In genomic region chr11:77244277-77245014, GRCh38 we compare ENCODE assay signal across 13 cellular contexts. TPM values are rescaled to one million over a fixed set of nuclear protein-coding genes. Genes with fewer than 3 reads are reported as not detected.
DNase-seq lines count a peak whose midpoint lies in the region; ATAC-seq and TF ChIP-seq lines count a peak whose summit lies in the region.
"Had no signal": no experiment of that assay in that cellular context is flagged by ENCODE, and none has a peak within 500 bp of the region (broad histone marks: within the 10 kb centered on the region; RNA-seq: fewer than 3 reads in every experiment).

No MANE protein-coding gene starts in this region.

- peaks cover 4% of the 10 kb centered on the region for H3K27me3 Mint-ChIP-seq in activated CD8-positive, alpha-beta T cell treated with anti-CD3 and anti-CD28 coated beads for 36 hours
- no peaks in the 10 kb centered on the region for H3K27me3 Mint-ChIP-seq in activated CD8-positive, alpha-beta T cell treated with anti-CD3 and anti-CD28 coated beads, Interleukin-2, amount 10 ng/mL, durations not matched to agents 7 days and 5 days (ENCODE audit: low read depth)
- H3K27me3 Mint-ChIP-seq in CD14-positive monocyte (ENCODE audit: low read depth in 3 of 3): peaks cover 0 to 3% (median 1%) of the 10 kb centered on the region in 3 donors
- H3K27me3 Mint-ChIP-seq in natural killer cell treated with Interleukin-12 subunit alpha and Interleukin-12 subunit beta and Interleukin-15 and Interleukin-18, amount 100 ng/mL, for 72 hours: peaks cover 2 to 9% of the 10 kb centered on the region in 2 donors
- H3K27me3 Mint-ChIP-seq: activated B cell treated with CpG ODN at 0.5 μM for 24 hours had no signal

- peak overlapping the region; percentile 55 to 87 (median 79) for H3K27ac ChIP-seq in stomach
- H3K27ac ChIP-seq: ascending aorta, ovary had no signal

- H3K4me3 ChIP-seq in stomach: no peak overlapping the region
- H3K4me3 ChIP-seq: ascending aorta, ovary had no signal

- H3K9me3 ChIP-seq in stomach: no peaks in the 10 kb centered on the region
- H3K9me3 ChIP-seq: ascending aorta, ovary had no signal

- peak; percentile 74 for ATAC-seq in activated CD8-positive, alpha-beta T cell treated with anti-CD3 and anti-CD28 coated beads for 36 hours
- no peak for ATAC-seq in activated CD8-positive, alpha-beta T cell treated with anti-CD3 and anti-CD28 coated beads, Interleukin-2, amount 10 ng/mL, durations not matched to agents 7 days and 5 days
- peak; percentile 92 for ATAC-seq in SK-N-SH treated with all-trans-retinoic acid at 6 μM for 48 hours
- ATAC-seq in natural killer cell treated with Interleukin-12 subunit alpha and Interleukin-12 subunit beta and Interleukin-15 and Interleukin-18, amount 100 ng/mL, for 72 hours: no peak

- H3K4me1 Mint-ChIP-seq in activated CD8-positive, alpha-beta T cell treated with anti-CD3 and anti-CD28 coated beads for 36 hours (ENCODE audit: low read depth): peaks cover 7% of the 10 kb centered on the region
- no peaks in the 10 kb centered on the region for H3K4me1 Mint-ChIP-seq in activated CD8-positive, alpha-beta T cell treated with anti-CD3 and anti-CD28 coated beads, Interleukin-2, amount 10 ng/mL, durations not matched to agents 7 days and 5 days (ENCODE audit: low read depth)
- H3K4me1 Mint-ChIP-seq in CD14-positive monocyte: peaks cover 2% of the 10 kb centered on the region
- H3K4me1 Mint-ChIP-seq in natural killer cell treated with Interleukin-12 subunit alpha and Interleukin-12 subunit beta and Interleukin-15 and Interleukin-18, amount 100 ng/mL, for 72 hours (ENCODE audit: low read depth in 2 of 2): peaks cover 0 to 6% of the 10 kb centered on the region in 2 donors
- H3K4me1 Mint-ChIP-seq: activated B cell treated with CpG ODN at 0.5 μM for 24 hours had no signal

- H3K4me1 ChIP-seq in stomach: peaks cover 0 to 15% (median 11%) of the 10 kb centered on the region in 4 donors
- H3K4me1 ChIP-seq: ascending aorta had no signal

- DNase-seq in activated CD8-positive, alpha-beta T cell treated with anti-CD3 and anti-CD28 coated beads for 36 hours: no peak
- DNase-seq in activated CD8-positive, alpha-beta T cell treated with anti-CD3 and anti-CD28 coated beads, Interleukin-2, amount 10 ng/mL, durations not matched to agents 7 days and 5 days: no peak
- DNase-seq in fibroblast of the conjunctiva (ENCODE audit: low read depth) (peak; percentile 41), stomach (no peak), CD14-positive monocyte (ENCODE audit: low spot score) (no peak), GF-D8 (lab: John Stamatoyannopoulos, UW) (no peak)
- no peak for DNase-seq in natural killer cell treated with Interleukin-12 subunit alpha and Interleukin-12 subunit beta and Interleukin-15 and Interleukin-18, amount 100 ng/mL, for 72 hours (ENCODE audit: low spot score)
- DNase-seq: activated B cell treated with CpG ODN at 0.5 μM for 24 hours, C1 segment of cervical spinal cord, ovary had no signal

- no peak for TF ChIP-seq CTCF in activated CD8-positive, alpha-beta T cell treated with anti-CD3 and anti-CD28 coated beads for 36 hours (IDR thresholded peaks at IDR 0.05)
- no peak for TF ChIP-seq CTCF in stomach (IDR thresholded peaks at IDR 0.05)
- TF ChIP-seq CTCF in CD14-positive monocyte (IDR thresholded peaks at IDR 0.05): no peak

- CTCF ChIA-PET in activated CD8-positive, alpha-beta T cell treated with anti-CD3 and anti-CD28 coated beads for 36 hours (lab: Charles Lee): no interaction called here
- CTCF ChIA-PET in activated CD8-positive, alpha-beta T cell treated with anti-CD3 and anti-CD28 coated beads, Interleukin-2, amount 10 ng/mL, durations not matched to agents 7 days and 5 days (lab: Charles Lee): interaction anchor here (1.4 kb wide), 1 partner anchor 303 kb away, joined by 3 read pairs; no protein-coding TSS in a partner anchor

- no peaks in the 10 kb centered on the region for H3K27me3 ChIP-seq in stomach
- H3K27me3 ChIP-seq: ascending aorta, ovary had no signal

- H3K36me3 ChIP-seq in stomach: no peaks in the 10 kb centered on the region
- H3K36me3 ChIP-seq: ascending aorta, ovary had no signal

- TF ChIP-seq POLR2A in stomach (IDR thresholded peaks at IDR 0.05): no peak

- no peaks in the 10 kb centered on the region for H3K36me3 Mint-ChIP-seq in activated CD8-positive, alpha-beta T cell treated with anti-CD3 and anti-CD28 coated beads for 36 hours (ENCODE audit: low read depth)
- no peaks in the 10 kb centered on the region for H3K36me3 Mint-ChIP-seq in activated CD8-positive, alpha-beta T cell treated with anti-CD3 and anti-CD28 coated beads, Interleukin-2, amount 10 ng/mL, durations not matched to agents 7 days and 5 days (ENCODE audit: low read depth)
- H3K36me3 Mint-ChIP-seq in CD14-positive monocyte: no peaks in the 10 kb centered on the region
- no peaks in the 10 kb centered on the region for H3K36me3 Mint-ChIP-seq in natural killer cell treated with Interleukin-12 subunit alpha and Interleukin-12 subunit beta and Interleukin-15 and Interleukin-18, amount 100 ng/mL, for 72 hours

- 75 to 84% (median 82%) methylated on average over 7 of the region's 7 CpGs for WGBS in stomach, 5 donors

- POLR2A ChIA-PET in activated CD8-positive, alpha-beta T cell treated with anti-CD3 and anti-CD28 coated beads for 36 hours (lab: Charles Lee): no interaction called here
- POLR2A ChIA-PET in activated CD8-positive, alpha-beta T cell treated with anti-CD3 and anti-CD28 coated beads, Interleukin-2, amount 10 ng/mL, durations not matched to agents 7 days and 5 days (lab: Charles Lee): no interaction called here

- H3K27ac Mint-ChIP-seq in activated CD8-positive, alpha-beta T cell treated with anti-CD3 and anti-CD28 coated beads for 36 hours: peak overlapping the region; percentile 77
- no peak overlapping the region for H3K27ac Mint-ChIP-seq in activated CD8-positive, alpha-beta T cell treated with anti-CD3 and anti-CD28 coated beads, Interleukin-2, amount 10 ng/mL, durations not matched to agents 7 days and 5 days
- H3K27ac Mint-ChIP-seq in CD14-positive monocyte: no peak overlapping the region
- peak overlapping the region in 1 of 2 donors; percentile 70 for H3K27ac Mint-ChIP-seq in natural killer cell treated with Interleukin-12 subunit alpha and Interleukin-12 subunit beta and Interleukin-15 and Interleukin-18, amount 100 ng/mL, for 72 hours
- H3K27ac Mint-ChIP-seq: activated B cell treated with CpG ODN at 0.5 μM for 24 hours had no signal

- no peak overlapping the region for H3K4me3 Mint-ChIP-seq in activated CD8-positive, alpha-beta T cell treated with anti-CD3 and anti-CD28 coated beads for 36 hours
- H3K4me3 Mint-ChIP-seq in activated CD8-positive, alpha-beta T cell treated with anti-CD3 and anti-CD28 coated beads, Interleukin-2, amount 10 ng/mL, durations not matched to agents 7 days and 5 days: no peak overlapping the region
- no peak overlapping the region for H3K4me3 Mint-ChIP-seq in CD14-positive monocyte
- H3K4me3 Mint-ChIP-seq in natural killer cell treated with Interleukin-12 subunit alpha and Interleukin-12 subunit beta and Interleukin-15 and Interleukin-18, amount 100 ng/mL, for 72 hours: no peak overlapping the region
- H3K4me3 Mint-ChIP-seq: activated B cell treated with CpG ODN at 0.5 μM for 24 hours had no signal

- peaks cover 2% of the 10 kb centered on the region for H3K9me3 Mint-ChIP-seq in activated CD8-positive, alpha-beta T cell treated with anti-CD3 and anti-CD28 coated beads for 36 hours
- no peaks in the 10 kb centered on the region for H3K9me3 Mint-ChIP-seq in activated CD8-positive, alpha-beta T cell treated with anti-CD3 and anti-CD28 coated beads, Interleukin-2, amount 10 ng/mL, durations not matched to agents 7 days and 5 days (ENCODE audit: insufficient read depth)
- peaks cover 0 to 4% (median 2%) of the 10 kb centered on the region in 7 donors for H3K9me3 Mint-ChIP-seq in CD14-positive monocyte
- no peaks in the 10 kb centered on the region for H3K9me3 Mint-ChIP-seq in natural killer cell treated with Interleukin-12 subunit alpha and Interleukin-12 subunit beta and Interleukin-15 and Interleukin-18, amount 100 ng/mL, for 72 hours

- TF ChIP-seq EP300 in stomach (IDR thresholded peaks at IDR 0.05): no peak

- intact Hi-C loops in activated CD8-positive, alpha-beta T cell treated with anti-CD3 and anti-CD28 coated beads for 36 hours (cut with micrococcal nuclease): no loop called here
- intact Hi-C loops in stomach (cut with DNase I; ENCODE audit: low total_unique reads): no loop called here
- intact Hi-C loops in CD14-positive monocyte (cut with micrococcal nuclease): no loop called here

TF ChIP-seq in SK-N-SH treated with all-trans-retinoic acid at 6 μM for 48 hours, 23 proteins besides CTCF, POLR2A, EP300 and RAD21 (continues in another document):
- TF ChIP-seq RARB (CRISPR knock-in tag; IDR thresholded peaks at IDR 0.05) (no peak), ARNTL (CRISPR knock-in tag; IDR thresholded peaks at IDR 0.05; ENCODE audit: borderline replicate concordance, low read depth) (no peak), ZFP30 (CRISPR knock-in tag; IDR thresholded peaks at IDR 0.05) (no peak), ISL1 (CRISPR knock-in tag; IDR thresholded peaks at IDR 0.05) (peak; percentile 91), ZNF70 (CRISPR knock-in tag; IDR thresholded peaks at IDR 0.05) (no peak), ZNF8 (CRISPR knock-in tag; IDR thresholded peaks at IDR 0.05) (no peak), CREB5 (CRISPR knock-in tag; IDR thresholded peaks at IDR 0.05; ENCODE audit: low read depth) (no peak), BACH2 (CRISPR knock-in tag; IDR thresholded peaks at IDR 0.05; ENCODE audit: borderline replicate concordance) (no peak), OSR1 (CRISPR knock-in tag; IDR thresholded peaks at IDR 0.05) (no peak), GLIS3 (CRISPR knock-in tag; IDR thresholded peaks at IDR 0.05) (no peak), ESRRG (CRISPR knock-in tag; IDR thresholded peaks at IDR 0.05) (no peak)

RNA-seq across cellular contexts. Expression of gene GDPD4, which starts 57.0 kb away (rescaled TPM):
- not detected for total RNA-seq in activated CD8-positive, alpha-beta T cell treated with anti-CD3 and anti-CD28 coated beads for 36 hours
- not detected for total RNA-seq in activated CD8-positive, alpha-beta T cell treated with anti-CD3 and anti-CD28 coated beads, Interleukin-2, amount 10 ng/mL, durations not matched to agents 7 days and 5 days
- not detected for total RNA-seq in stomach
- under 1 TPM in 1 of 3 donors, not detected in 2; 0.12 TPM for polyA plus RNA-seq in stomach
- polyA plus RNA-seq in CD14-positive monocyte: not detected
- not detected for total RNA-seq in natural killer cell treated with Interleukin-12 subunit alpha and Interleukin-12 subunit beta and Interleukin-15 and Interleukin-18, amount 100 ng/mL, for 72 hours
- total RNA-seq: activated B cell treated with CpG ODN at 0.5 μM for 24 hours, ascending aorta, H1, ovary had no signal
- polyA plus RNA-seq: H1 had no signal

Comparison
In these comparisons a context has a peak if more than half of its experiments do, and no peak if none do; other contexts are left out.
1. ATAC-seq: peak in activated CD8-positive, alpha-beta T cell treated with anti-CD3 and anti-CD28 coated beads for 36 hours (single experiment) and SK-N-SH treated with all-trans-retinoic acid at 6 μM for 48 hours (single experiment); none in activated CD8-positive, alpha-beta T cell treated with anti-CD3 and anti-CD28 coated beads, Interleukin-2, amount 10 ng/mL, durations not matched to agents 7 days and 5 days (single experiment) and natural killer cell treated with Interleukin-12 subunit alpha and Interleukin-12 subunit beta and Interleukin-15 and Interleukin-18, amount 100 ng/mL, for 72 hours (0 of 2).